15 cellular contexts compared by ENCODE assay signal in genomic region chr1:56061824-56062223, GRCh38.
DNase-seq lines count a peak whose midpoint lies in the region; ATAC-seq and TF ChIP-seq lines count a peak whose summit lies in the region.
"Had no signal": no experiment of that assay in that cellular context is flagged by ENCODE, and none has a peak within 500 bp of the region (broad histone marks: within the 10 kb centered on the region; RNA-seq: fewer than 3 reads in every experiment).

No MANE protein-coding gene starts in this region.

- ATAC-seq in GM18519 (IDR thresholded peaks at IDR 0.05; ENCODE audit: low FRiP score, unreplicated experiment) (peak; percentile 87), HG03442 (IDR thresholded peaks at IDR 0.05; ENCODE audit: unreplicated experiment) (peak; percentile 50), PC-3 (no peak), mucosa of descending colon (peak; percentile 27)

- H3K4me1 ChIP-seq in PC-3 (ENCODE audit: insufficient read depth, low read length) (peaks cover 31% of the 10 kb centered on the region), mucosa of descending colon (ENCODE audit: low read depth) (no peaks in the 10 kb centered on the region), spleen (no peaks in the 10 kb centered on the region)

- H3K27ac ChIP-seq in PC-3 (ENCODE audit: low read length) (no peak overlapping the region), spleen (no peak overlapping the region)
- H3K27ac ChIP-seq: cardiac muscle cell had no signal

- intact Hi-C loops in PC-3 (cut with micrococcal nuclease) (loop anchor here (10.0 kb wide), 1 partner anchor 313 kb away; no protein-coding TSS in a partner anchor), mucosa of descending colon (cut with DNase I, micrococcal nuclease) (no loop called here), spleen (cut with DNase I; ENCODE audit: low total_unique reads) (no loop called here), cardiac septum (cut with DNase I) (no loop called here)

- no peaks in the 10 kb centered on the region for H3K79me2 ChIP-seq in PC-3 (ENCODE audit: low read length)

- no peak for TF ChIP-seq POLR2A in spleen (IDR thresholded peaks at IDR 0.05)

- no peaks in the 10 kb centered on the region for H3F3A ChIP-seq in PC-3 (ENCODE audit: low read length, unreplicated experiment)

- H3K4me3 ChIP-seq in PC-3 (ENCODE audit: low read length) = no peak overlapping the region
- H3K4me3 ChIP-seq in mucosa of descending colon = no peak overlapping the region
- no peak overlapping the region for H3K4me3 ChIP-seq in spleen
- H3K4me3 ChIP-seq: cardiac muscle cell had no signal

- CTCF ChIA-PET in PC-3 (lab: Charles Lee) = no interaction called here

- H3K9me3 ChIP-seq in PC-3 (ENCODE audit: low read length) (no peaks in the 10 kb centered on the region), mucosa of descending colon (no peaks in the 10 kb centered on the region), spleen (no peaks in the 10 kb centered on the region)

- DNase-seq in PC-3 (peak; percentile 63), mucosa of descending colon (no peak), spleen (no peak), LoVo (ENCODE audit: low spot score) (no peak), AG08395 (ENCODE audit: low spot score) (no peak), cardiac septum (ENCODE audit: low spot score) (no peak)
- DNase-seq: activated CD4-positive, alpha-beta T cell treated with anti-CD3 and anti-CD28 coated beads, Interleukin-2, amount 50 U/mL, for 4 hours; activated naive CD4-positive, alpha-beta T cell; CD4-positive, CD25-positive, alpha-beta regulatory T cell; posterior cingulate gyrus; stimulated activated CD4-positive, alpha-beta T cell treated with anti-CD3 and anti-CD28 coated beads, Interleukin-4, amount 100 ng/mL, for 1 hour; SW 1271 had no signal

- TF ChIP-seq CTCF in PC-3 (conservative IDR thresholded peaks at IDR 0.05; ENCODE audit: low read depth, low read length) (no peak), mucosa of descending colon (IDR thresholded peaks at IDR 0.05) (no peak), spleen (IDR thresholded peaks at IDR 0.05 in 8 of 11, conservative IDR thresholded peaks at IDR 0.05 in 3 of 11) (no peak)

- H3K9ac ChIP-seq in PC-3 (ENCODE audit: low read length) = no peak overlapping the region

- no TSS peak for BruUV-seq in PC-3 (replicated peaks; lab: Mats Ljungman, UMichigan)

- H3K9me2 ChIP-seq in PC-3 (replicated peaks; ENCODE audit: low read length) = no peaks in the 10 kb centered on the region

- no peaks in the 10 kb centered on the region for H3K27me3 ChIP-seq in PC-3 (ENCODE audit: low read length)
- H3K27me3 ChIP-seq in spleen (replicated peaks in 1 of 7) = no peaks in the 10 kb centered on the region
- H3K27me3 ChIP-seq: cardiac muscle cell had no signal

- no peak overlapping the region for H3K4me2 ChIP-seq in PC-3 (ENCODE audit: low read length)

- H4K20me1 ChIP-seq in PC-3 (ENCODE audit: low read length) = no peaks in the 10 kb centered on the region

- H2AFZ ChIP-seq in PC-3 (ENCODE audit: low read length) = no peak overlapping the region

- POLR2A ChIA-PET in PC-3 (lab: Charles Lee; ENCODE audit: unreplicated experiment) = no interaction called here

- no peaks in the 10 kb centered on the region for H3K36me3 ChIP-seq in PC-3 (ENCODE audit: low read depth, low read length)
- H3K36me3 ChIP-seq in mucosa of descending colon (ENCODE audit: low read depth) = no peaks in the 10 kb centered on the region
- no peaks in the 10 kb centered on the region for H3K36me3 ChIP-seq in spleen
- H3K36me3 ChIP-seq: cardiac muscle cell had no signal
